ENCODE assay signal across 8 cellular contexts in genomic region chr1:960371-961131, GRCh38. TPM values are rescaled to one million over a fixed set of nuclear protein-coding genes. Genes with fewer than 3 reads are reported as not detected.
A peak's percentile ranks its signal among the peaks of the same experiment; 100 is the strongest.
DNase-seq lines count a peak whose midpoint lies in the region; ATAC-seq and TF ChIP-seq lines count a peak whose summit lies in the region.

Gene KLHL17 (plus strand): TSS chr1:960584. CDS start chr1:960694, 110 bp downstream.

- 0 out of 2 replicates have a peak, but pooled peaks cover 7% of the 10 kb centered on the region for H4K20me1 ChIP-seq in OCI-LY3 (ENCODE audit: insufficient read depth, low read length)

- H3K4me2 ChIP-seq in OCI-LY3 (ENCODE audit: low read length), result peak within 1 kb of the TSS; percentile 74

- peak within 1 kb of the TSS; percentile 77; the same call in 1 of the 2 replicates for H2AFZ ChIP-seq in OCI-LY3 (ENCODE audit: low read depth, low read length)

- peak within 1 kb of the TSS; percentile 74 for H3K9ac ChIP-seq in OCI-LY3 (ENCODE audit: low read length)

- intact Hi-C loops in mucosa of descending colon (cut with DNase I, micrococcal nuclease), result no loop called here

- ATAC-seq in HG02798 (IDR thresholded peaks at IDR 0.05; ENCODE audit: poor library complexity, unreplicated experiment) (peak; percentile 40), mucosa of descending colon (peak; percentile 70), GM18868 (IDR thresholded peaks at IDR 0.05; ENCODE audit: unreplicated experiment) (no peak)

- H3K4me3 ChIP-seq in OCI-LY3 (ENCODE audit: low read length) (peak within 1 kb of the TSS; percentile 94), mucosa of descending colon (peak within 1 kb of the TSS; percentile 65)

- no peaks in the 10 kb centered on the region for H3K9me3 ChIP-seq in OCI-LY3 (ENCODE audit: insufficient read depth, low read length)
- H3K9me3 ChIP-seq in mucosa of descending colon, result no peaks in the 10 kb centered on the region

- H3K4me1 ChIP-seq in OCI-LY3 (ENCODE audit: low read length) (peaks cover 14% of the 10 kb centered on the region), mucosa of descending colon (ENCODE audit: low read depth) (peaks cover 15% of the 10 kb centered on the region)

- 0 out of 2 replicates have a peak within 1 kb of the TSS, but pooled peaks have one; percentile 28 for H3K27ac ChIP-seq in OCI-LY3 (ENCODE audit: low read length)

- DNase-seq in GF-D8 (lab: John Stamatoyannopoulos, UW) (peak; percentile 26), epidermal melanocyte (ENCODE audit: insufficient read length, low spot score) (peak; percentile 92), mucosa of descending colon (peak; percentile 82 to 88 (median 86))
- peak; percentile 91 for DNase-seq in activated CD8-positive, alpha-beta memory T cell treated with anti-CD3 and anti-CD28 coated beads, Interleukin-2, amount 50 U/mL, for 48 hours
- peak; percentile 54 to 58 for DNase-seq in stimulated activated CD8-positive, alpha-beta memory T cell treated with anti-CD3 and anti-CD28 coated beads, Interleukin-4, amount 100 ng/mL, for 1 hour (ENCODE audit: low read depth in 2 of 2, low spot score in 1 of 2)

- H3K79me2 ChIP-seq in OCI-LY3 (ENCODE audit: low read length), result peaks cover 25% of the 10 kb centered on the region

- no peak for TF ChIP-seq CTCF in OCI-LY3 (IDR thresholded peaks at IDR 0.05; ENCODE audit: low read depth, low read length)
- no peak for TF ChIP-seq CTCF in mucosa of descending colon (IDR thresholded peaks at IDR 0.05)

- H3K36me3 ChIP-seq in OCI-LY3 (replicated peaks; ENCODE audit: low read depth, low read length) (peaks cover 11% of the 10 kb centered on the region), mucosa of descending colon (ENCODE audit: low read depth) (no peaks in the 10 kb centered on the region)

- H3K27me3 ChIP-seq in OCI-LY3 (ENCODE audit: low read depth, low read length), result no peaks in the 10 kb centered on the region

RNA-seq across cellular contexts. Expression of gene KLHL17, which starts in this region (rescaled TPM):
- 10 to 100 TPM in 2 of 3 donors, 1 to 10 TPM in 1; 9.0 to 14.7 (median 11.0) TPM for total RNA-seq in mucosa of descending colon

Comparison
In these comparisons a context has a peak if more than half of its experiments do, and no peak if none do; other contexts are left out.
1. DNase-seq: peak in every context shown above with its lines; median percentile 92 in epidermal melanocyte; 91 in activated CD8-positive, alpha-beta memory T cell treated with anti-CD3 and anti-CD28 coated beads, Interleukin-2, amount 50 U/mL, for 48 hours; 86 in mucosa of descending colon; 56 in stimulated activated CD8-positive, alpha-beta memory T cell treated with anti-CD3 and anti-CD28 coated beads, Interleukin-4, amount 100 ng/mL, for 1 hour; 26 in GF-D8.